16 cellular contexts compared by ENCODE assay signal in the genomic region with DNA sequence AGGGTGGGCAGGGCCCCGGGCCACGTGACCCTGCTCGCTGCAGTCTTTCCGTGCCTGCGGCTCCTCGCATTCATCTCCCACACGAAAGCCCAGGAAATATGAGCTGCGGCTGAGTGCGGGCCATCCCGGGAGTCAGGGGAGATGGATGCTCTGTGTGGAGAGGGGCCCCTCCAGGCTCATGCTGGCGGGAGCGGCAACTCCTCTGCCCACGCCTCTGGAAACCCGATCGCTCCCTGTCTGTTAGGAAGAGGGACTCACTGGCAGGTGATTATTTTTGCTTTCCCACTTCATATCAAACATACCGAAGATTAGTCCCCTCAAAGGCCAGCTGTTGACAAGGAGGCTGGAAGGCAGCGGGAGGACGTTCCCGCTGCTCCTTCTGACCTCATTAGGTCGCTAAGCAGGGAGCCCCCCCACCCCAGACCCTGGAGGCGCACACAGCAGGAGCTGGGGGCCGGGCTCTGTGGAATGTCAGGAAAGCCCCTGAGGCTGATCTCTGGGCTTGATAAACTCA.
DNase-seq lines count a peak whose midpoint lies in the region; ATAC-seq and TF ChIP-seq lines count a peak whose summit lies in the region.
"Had no signal": no experiment of that assay in that cellular context is flagged by ENCODE, and none has a peak within 500 bp of the region (broad histone marks: within the 10 kb centered on the region; RNA-seq: fewer than 3 reads in every experiment).

No MANE protein-coding gene starts in this region.

- H3K79me2 ChIP-seq in GM23338 (replicated peaks; ENCODE audit: insufficient read depth) = no peaks in the 10 kb centered on the region

- peak; percentile 46 for DNase-seq in GM23338 (ENCODE audit: low spot score)
- DNase-seq in RPMI7951 (ENCODE audit: low read depth) = peak; percentile 56
- no peak for DNase-seq in neuronal stem cell (ENCODE audit: low spot score)
- DNase-seq in CD14-positive monocyte (ENCODE audit: low spot score) = no peak
- no peak for DNase-seq in HAP-1 (ENCODE audit: low spot score in 2 of 2)
- DNase-seq: activated T-cell treated with anti-CD3 and anti-CD28 coated beads for 4 hours; CD4-positive, CD25-positive, alpha-beta regulatory T cell; GM23248; naive thymus-derived CD4-positive, alpha-beta T cell; NCI-H1930; NCI-H510A treated with DMSO at 0.1 percent for 48 hours had no signal

- no peak for TF ChIP-seq CTCF in GM23338 (conservative IDR thresholded peaks at IDR 0.05; ENCODE audit: low read depth in 2 of 2)
- TF ChIP-seq CTCF in CD14-positive monocyte (IDR thresholded peaks at IDR 0.05) = no peak
- no peak for TF ChIP-seq CTCF in gastroesophageal sphincter (IDR thresholded peaks at IDR 0.05)

- H3K4me1 ChIP-seq in GM23338 (ENCODE audit: insufficient read depth) = peaks cover 9% of the 10 kb centered on the region; the same call in 1 of the 2 replicates
- H3K4me1 ChIP-seq in iPS-15b (ENCODE audit: control insufficient read depth, insufficient read depth, low read length) = peaks cover 9% of the 10 kb centered on the region
- H3K4me1 ChIP-seq in neuronal stem cell (ENCODE audit: control insufficient read depth in 2 of 2, insufficient read depth in 1 of 2, low read depth in 1 of 2, low read length in 2 of 2) = peaks cover 0 to 8% of the 10 kb centered on the region in 2 donors
- no peaks in the 10 kb centered on the region for H3K4me1 ChIP-seq in gastroesophageal sphincter
- H3K4me1 ChIP-seq in HAP-1 = no peaks in the 10 kb centered on the region
- H3K4me1 ChIP-seq: prostate gland had no signal

- no peak overlapping the region for H3K4ac ChIP-seq in neuronal stem cell (ENCODE audit: low read length)

- H3K4me3 Mint-ChIP-seq in GM23338 (peak overlapping the region; percentile 24; the same call in 1 of the 3 replicates), CD14-positive monocyte (no peak overlapping the region)
- H3K4me3 Mint-ChIP-seq: CD4-positive, CD25-positive, alpha-beta regulatory T cell; naive thymus-derived CD4-positive, alpha-beta T cell had no signal

- no peak for TF ChIP-seq POLR2A in gastroesophageal sphincter (IDR thresholded peaks at IDR 0.05)

- peak overlapping the region; percentile 81 for H3K18ac ChIP-seq in neuronal stem cell (ENCODE audit: low read length)

- no peaks in the 10 kb centered on the region for H3K79me1 ChIP-seq in neuronal stem cell (ENCODE audit: low read depth, low read length)

- H3K36me3 Mint-ChIP-seq in GM23338 (ENCODE audit: low read depth) = no peaks in the 10 kb centered on the region
- no peaks in the 10 kb centered on the region for H3K36me3 Mint-ChIP-seq in CD14-positive monocyte
- H3K36me3 Mint-ChIP-seq: CD4-positive, CD25-positive, alpha-beta regulatory T cell; naive thymus-derived CD4-positive, alpha-beta T cell had no signal

- H3K4me1 Mint-ChIP-seq in GM23338 (peaks cover 12% of the 10 kb centered on the region), CD14-positive monocyte (no peaks in the 10 kb centered on the region)
- H3K4me1 Mint-ChIP-seq: CD4-positive, CD25-positive, alpha-beta regulatory T cell had no signal

- peak overlapping the region; percentile 7 for H2BK120ac ChIP-seq in neuronal stem cell (ENCODE audit: low read depth, low read length)

- intact Hi-C loops in CD14-positive monocyte (cut with micrococcal nuclease) = no loop called here

- WGBS in neuronal stem cell (ENCODE audit: extremely low coverage in 2 of 2, insufficient read length in 2 of 2, insufficient replicate concordance in 1 of 2), 2 donors = no CpG with 5 or more reads among the region's 22 CpGs
- WGBS in gastroesophageal sphincter (ENCODE audit: low coverage in 1 of 2), 2 donors = 15 to 22% methylated on average over 8 to 12 of the region's 22 CpGs

- H3K9me2 ChIP-seq in GM23338 (ENCODE audit: insufficient read depth) = no peaks in the 10 kb centered on the region; the same call in 1 of the 2 replicates

- H3K36me3 ChIP-seq in GM23338 (ENCODE audit: insufficient read depth) (no peaks in the 10 kb centered on the region), iPS-15b (ENCODE audit: control insufficient read depth, insufficient read depth, low read length) (no peaks in the 10 kb centered on the region), neuronal stem cell (replicated peaks in 1 of 2; ENCODE audit: control insufficient read depth in 2 of 2, insufficient read depth in 2 of 2, low read length in 2 of 2) (no peaks in the 10 kb centered on the region), gastroesophageal sphincter (no peaks in the 10 kb centered on the region), HAP-1 (replicated peaks) (no peaks in the 10 kb centered on the region)
- H3K36me3 ChIP-seq: prostate gland, thoracic aorta had no signal

- ATAC-seq in GM23338 (peak; percentile 85), HG02588 (IDR thresholded peaks at IDR 0.05; ENCODE audit: unreplicated experiment) (no peak), gastroesophageal sphincter (no peak)
- ATAC-seq: naive thymus-derived CD4-positive, alpha-beta T cell had no signal

- H2BK5ac ChIP-seq in neuronal stem cell (ENCODE audit: low read length) = peak overlapping the region; percentile 43

- in situ Hi-C loops in HAP-1 (cut with MboI; ENCODE audit: low sequenced_read_pairs) = no loop called here

- no peak overlapping the region for H3K9ac ChIP-seq in iPS-15b (ENCODE audit: low read depth, low read length)
- H3K9ac ChIP-seq in neuronal stem cell (ENCODE audit: low read depth, low read length, poor library complexity) = no peak overlapping the region
- H3K9ac ChIP-seq: GM23248 had no signal

- no peaks in the 10 kb centered on the region for H3F3A ChIP-seq in GM23338 (replicated peaks; ENCODE audit: low read depth)

- H3K14ac ChIP-seq in neuronal stem cell (ENCODE audit: low read length) = no peak overlapping the region

- no peaks in the 10 kb centered on the region for H4K20me1 ChIP-seq in GM23338 (replicated peaks; ENCODE audit: insufficient read depth)

- H4K8ac ChIP-seq in neuronal stem cell (ENCODE audit: low read depth, low read length) = no peak overlapping the region

- H4K91ac ChIP-seq in neuronal stem cell (ENCODE audit: low read depth, low read length, poor library complexity) = no peak overlapping the region

- H3K27me3 Mint-ChIP-seq in GM23338 (ENCODE audit: insufficient read depth, low read depth, poor library complexity) (peaks cover 7% of the 10 kb centered on the region), CD14-positive monocyte (ENCODE audit: low read depth in 3 of 3) (peaks cover 6 to 20% (median 19%) of the 10 kb centered on the region in 3 donors)

- no peak overlapping the region for H3K23ac ChIP-seq in neuronal stem cell (ENCODE audit: low read depth, low read length, poor library complexity)

- H3K9me3 ChIP-seq in iPS-15b (ENCODE audit: control insufficient read depth, insufficient read depth, low read length) = no peaks in the 10 kb centered on the region
- peaks cover 0 to 2% of the 10 kb centered on the region in 2 donors for H3K9me3 ChIP-seq in neuronal stem cell (replicated peaks in 1 of 2; ENCODE audit: control insufficient read depth in 2 of 2, insufficient read depth in 1 of 2, low read depth in 1 of 2, low read length in 2 of 2)
- H3K9me3 ChIP-seq in gastroesophageal sphincter = peaks cover 0 to 10% (median 0%) of the 10 kb centered on the region in 3 donors
- no peaks in the 10 kb centered on the region for H3K9me3 ChIP-seq in HAP-1
- H3K9me3 ChIP-seq: prostate gland, thoracic aorta had no signal

- peak overlapping the region; percentile 20 for H2AK5ac ChIP-seq in neuronal stem cell (ENCODE audit: low read depth, low read length)

- H3K4me3 ChIP-seq in GM23338 = peak overlapping the region; percentile 41; the same call in 1 of the 2 replicates
- peak overlapping the region; percentile 43 for H3K4me3 ChIP-seq in iPS-15b (ENCODE audit: low read depth, low read length)
- H3K4me3 ChIP-seq in neuronal stem cell (ENCODE audit: low read length in 2 of 2) = no peak overlapping the region
- no peak overlapping the region for H3K4me3 ChIP-seq in gastroesophageal sphincter
- no peak overlapping the region for H3K4me3 ChIP-seq in HAP-1
- H3K4me3 ChIP-seq: GM23248, prostate gland, thoracic aorta had no signal

- H3K27me3 ChIP-seq in GM23338 (ENCODE audit: insufficient read depth) (peaks cover 2% of the 10 kb centered on the region; the same call in 1 of the 2 replicates), iPS-15b (ENCODE audit: control insufficient read depth, insufficient read depth, low read length) (peaks cover 68% of the 10 kb centered on the region), neuronal stem cell (ENCODE audit: control insufficient read depth in 3 of 3, insufficient read depth in 3 of 3, low read depth in 1 of 3, low read length in 3 of 3) (peaks cover 0 to 22% (median 0%) of the 10 kb centered on the region in 3 experiments), gastroesophageal sphincter (peaks cover 91% of the 10 kb centered on the region), HAP-1 (ENCODE audit: low read depth) (peaks cover 5% of the 10 kb centered on the region; the same call in 1 of the 2 replicates)

- H2BK12ac ChIP-seq in neuronal stem cell (ENCODE audit: low read length) = no peak overlapping the region

- H2AFZ ChIP-seq in GM23338 (peak overlapping the region; percentile 84), neuronal stem cell (ENCODE audit: low read length) (peak overlapping the region; percentile 73)
- H2AFZ ChIP-seq: GM23248 had no signal

- H3K4me2 ChIP-seq in GM23338 (peak overlapping the region; percentile 79), neuronal stem cell (ENCODE audit: insufficient read depth, low read length, poor library complexity, severe bottlenecking) (peak overlapping the region; percentile 41)

- no peak overlapping the region for H3K27ac Mint-ChIP-seq in GM23338
- no peak overlapping the region for H3K27ac Mint-ChIP-seq in CD14-positive monocyte
- H3K27ac Mint-ChIP-seq: CD4-positive, CD25-positive, alpha-beta regulatory T cell; naive thymus-derived CD4-positive, alpha-beta T cell had no signal

- TF ChIP-seq EP300 in gastroesophageal sphincter (IDR thresholded peaks at IDR 0.05) = no peak

- H2BK15ac ChIP-seq in neuronal stem cell (ENCODE audit: low read length) = no peak overlapping the region

- H3K9me3 Mint-ChIP-seq in GM23338 (no peaks in the 10 kb centered on the region), CD14-positive monocyte (peaks cover 0 to 7% (median 2%) of the 10 kb centered on the region in 7 donors)
- H3K9me3 Mint-ChIP-seq: CD4-positive, CD25-positive, alpha-beta regulatory T cell had no signal

- H3K27ac ChIP-seq in GM23338 (ENCODE audit: low read depth) (no peak overlapping the region), neuronal stem cell (replicated peaks; ENCODE audit: low read length) (peak overlapping the region; percentile 28), gastroesophageal sphincter (no peak overlapping the region)
- H3K27ac ChIP-seq: GM23248, prostate gland, thoracic aorta had no signal

Comparison
In these comparisons a context has a peak if more than half of its experiments do, and no peak if none do; other contexts are left out.
1. DNase-seq: peak in GM23338 (single experiment) and RPMI7951 (single experiment); none in neuronal stem cell (single experiment), CD14-positive monocyte (single experiment) and HAP-1 (0 of 2).
2. H3K4me3 ChIP-seq: peak in GM23338 (single experiment) and iPS-15b (single experiment); none in neuronal stem cell (0 of 2), gastroesophageal sphincter (0 of 2) and HAP-1 (single experiment).